In the genomic region with DNA sequence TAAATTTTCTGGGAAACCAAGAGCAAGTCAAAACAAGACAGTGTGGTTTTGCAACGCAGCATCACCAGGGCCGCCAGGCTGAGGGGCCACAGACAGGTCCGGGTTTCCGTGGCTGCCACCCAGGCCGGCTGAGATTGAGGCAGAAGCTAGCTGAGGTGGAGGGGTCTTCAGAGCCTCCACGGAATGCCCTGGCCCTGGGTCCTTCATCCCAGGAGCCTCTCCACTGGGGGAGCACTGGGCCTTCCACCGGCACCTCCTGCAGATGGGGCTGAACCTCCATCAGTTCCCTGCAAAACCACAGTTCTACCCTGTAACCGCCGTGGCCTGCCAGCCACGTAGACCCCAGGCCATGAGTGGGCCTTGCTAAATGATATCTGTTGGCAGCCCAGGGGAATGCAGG, we compare ENCODE assay signal across 26 cellular contexts.
A peak's percentile ranks its signal among the peaks of the same experiment; 100 is the strongest.
DNase-seq lines count a peak whose midpoint lies in the region; ATAC-seq, FAIRE-seq and TF ChIP-seq lines count a peak whose summit lies in the region.
"Had no signal": no experiment of that assay in that cellular context is flagged by ENCODE, and none has a peak within 500 bp of the region (broad histone marks: within the 10 kb centered on the region; RNA-seq: fewer than 3 reads in every experiment).

No MANE protein-coding gene starts in this region.

- in situ Hi-C loops in GM12878 (cut with MboI): no loop called here

- no peak overlapping the region for H3K27ac ChIP-seq in GM12878 (ENCODE audit: control insufficient read depth, insufficient read depth)
- H3K27ac ChIP-seq: left lung, Peyer's patch, prostate gland, sigmoid colon, thyroid gland had no signal

- no peaks in the 10 kb centered on the region for H3K36me3 ChIP-seq in GM12878 (ENCODE audit: control insufficient read depth in 2 of 2, insufficient read depth in 2 of 2, low read length in 1 of 2)
- H3K36me3 ChIP-seq: left lung, Peyer's patch, prostate gland, sigmoid colon, thyroid gland had no signal

- no peak for TF ChIP-seq EP300 in GM12878 (IDR thresholded peaks at IDR 0.05; ENCODE audit: borderline replicate concordance in 1 of 2, control insufficient read depth in 1 of 2, low read depth in 2 of 2, low read length in 2 of 2)

- no peaks in the 10 kb centered on the region; the same call in 2 of the 3 replicates for H3K9me3 ChIP-seq in GM12878 (replicated peaks; ENCODE audit: control insufficient read depth, insufficient read depth, low read length)
- H3K9me3 ChIP-seq: Peyer's patch, prostate gland, sigmoid colon, thyroid gland had no signal

- peaks cover 9% of the 10 kb centered on the region for H3K27me3 Mint-ChIP-seq in activated T-cell treated with anti-CD3 and anti-CD28 coated beads, Interleukin-2, amount 50 U/mL, for 24 hours
- H3K27me3 Mint-ChIP-seq: B cell, IgD-negative memory B cell had no signal

- CTCF ChIA-PET in GM12878 (lab: Yijun Ruan, JAX): no interaction called here

- H3K9ac ChIP-seq in GM12878 (ENCODE audit: control insufficient read depth, insufficient read depth, low read length): no peak overlapping the region

- no peak for TF ChIP-seq POLR2A in GM12878 (IDR thresholded peaks at IDR 0.05; ENCODE audit: low read depth, low read length)

- WGBS in GM12878 (ENCODE audit: insufficient coverage, insufficient replicate concordance, low lambda C conversion rate, missing lambda C conversion rate): 19% methylated on average over 10 of the region's 10 CpGs

- intact Hi-C loops in GM12878 (cut with micrococcal nuclease; ENCODE audit: unreplicated experiment): no loop called here

- peak; percentile 40 to 52 for DNase-seq in activated T-cell treated with anti-CD3 and anti-CD28 coated beads, Interleukin-2, amount 50 U/mL, for 48 hours
- no peak for DNase-seq in activated T-cell treated with anti-CD3 and anti-CD28 coated beads, Interleukin-2, amount 50 U/mL, for 24 hours
- peak; percentile 12 for DNase-seq in GM18507 (ENCODE audit: extremely low spot score, insufficient read length, low read depth)
- DNase-seq in GM12878 (ENCODE audit: low read depth, low spot score): no peak
- DNase-seq in stimulated activated CD8-positive, alpha-beta memory T cell treated with anti-CD3 and anti-CD28 coated beads, Interleukin-4, amount 100 ng/mL, for 48 hours: peak; percentile 37
- DNase-seq in NCI-H2196 (lab: John Stamatoyannopoulos, UW; ENCODE audit: unreplicated experiment): no peak
- DNase-seq in effector CD8-positive, alpha-beta T cell (lab: John Stamatoyannopoulos, UW): no peak
- DNase-seq: activated CD4-positive, CD25-positive, alpha-beta regulatory T cell; CD8-positive, alpha-beta memory T cell; dermis blood vessel endothelial cell; DMS 273 treated with DMSO at 0.1 percent for 48 hours; left lung; mesendoderm; NCI-H1105; NCI-H2029; NCI-H2227 treated with DMSO at 0.1 percent for 48 hours; NCI-H526 treated with DMSO at 0.1 percent for 48 hours; Peyer's patch; sigmoid colon; thyroid gland had no signal

- POLR2A ChIA-PET in GM12878 (lab: Charles Lee): interaction anchor here (0.7 kb wide), 1 partner anchor 8 kb away, joined by 4 read pairs; no protein-coding TSS in a partner anchor

- ATAC-seq in GM12878: no peak; the same call in 2 of the 3 replicates
- ATAC-seq in SK-N-SH treated with all-trans-retinoic acid at 6 μM for 48 hours: no peak
- ATAC-seq: left lung had no signal

- H3K36me3 Mint-ChIP-seq in activated T-cell treated with anti-CD3 and anti-CD28 coated beads, Interleukin-2, amount 50 U/mL, for 24 hours (ENCODE audit: low read depth): no peaks in the 10 kb centered on the region
- H3K36me3 Mint-ChIP-seq: CD8-positive, alpha-beta memory T cell had no signal

- no peak overlapping the region for H2AFZ ChIP-seq in GM12878 (ENCODE audit: control insufficient read depth, low read depth, low read length)

- H3K4me1 ChIP-seq in GM12878 (ENCODE audit: control insufficient read depth, insufficient read depth, low read length): no peaks in the 10 kb centered on the region
- H3K4me1 ChIP-seq: left lung, Peyer's patch, prostate gland, sigmoid colon, thyroid gland had no signal

- RAD21 ChIA-PET in GM12878 (lab: Charles Lee; ENCODE audit: unreplicated experiment): no interaction called here

- no peaks in the 10 kb centered on the region for H4K20me1 ChIP-seq in GM12878 (ENCODE audit: control insufficient read depth, insufficient read depth)

- H3K79me2 ChIP-seq in GM12878 (ENCODE audit: control insufficient read depth, insufficient read depth, low read length): no peaks in the 10 kb centered on the region

- no peak overlapping the region for H3K4me3 ChIP-seq in GM12878
- H3K4me3 ChIP-seq: left lung, Peyer's patch, prostate gland, sigmoid colon, thyroid gland had no signal

- BruUV-seq in GM12878 (replicated peaks; lab: Mats Ljungman, UMichigan): no TSS peak

- FAIRE-seq in GM18507 (lab: Jason Lieb, UNC) (no peak), GM12878 (lab: Jason Lieb, UNC) (no peak)
- FAIRE-seq: H54 had no signal

- no peaks in the 10 kb centered on the region; a peak in 1 of 4 replicates for H3K27me3 ChIP-seq in GM12878 (replicated peaks in 1 of 2; ENCODE audit: control insufficient read depth in 2 of 2, insufficient read depth in 2 of 2, low read length in 1 of 2)
- H3K27me3 ChIP-seq: left lung, Peyer's patch, sigmoid colon, thyroid gland had no signal

- H3K4me3 Mint-ChIP-seq in activated T-cell treated with anti-CD3 and anti-CD28 coated beads, Interleukin-2, amount 50 U/mL, for 24 hours: no peak overlapping the region
- H3K4me3 Mint-ChIP-seq: B cell; CD8-positive, alpha-beta memory T cell; IgD-negative memory B cell; stimulated activated naive CD8-positive, alpha-beta T cell treated with anti-CD3 and anti-CD28 coated beads, Interleukin-15, Interleukin-2, amounts not matched to agents 100 ng/mL and 50 ng/mL, for 24 hours had no signal

- H3K27ac Mint-ChIP-seq in activated T-cell treated with anti-CD3 and anti-CD28 coated beads, Interleukin-2, amount 50 U/mL, for 24 hours: no peak overlapping the region
- H3K27ac Mint-ChIP-seq: CD8-positive, alpha-beta memory T cell; IgD-negative memory B cell; stimulated activated naive CD8-positive, alpha-beta T cell treated with anti-CD3 and anti-CD28 coated beads, Interleukin-15, Interleukin-2, amounts not matched to agents 100 ng/mL and 50 ng/mL, for 24 hours had no signal

- no peaks in the 10 kb centered on the region for H3K9me3 Mint-ChIP-seq in activated T-cell treated with anti-CD3 and anti-CD28 coated beads, Interleukin-2, amount 50 U/mL, for 24 hours
- H3K9me3 Mint-ChIP-seq: CD8-positive, alpha-beta memory T cell had no signal

- peaks cover 7% of the 10 kb centered on the region for H3K4me1 Mint-ChIP-seq in activated T-cell treated with anti-CD3 and anti-CD28 coated beads, Interleukin-2, amount 50 U/mL, for 24 hours (ENCODE audit: low read depth)
- H3K4me1 Mint-ChIP-seq: B cell had no signal

- TF ChIP-seq RAD21 in GM12878 (IDR thresholded peaks at IDR 0.05; ENCODE audit: insufficient read depth, low read depth, low read length): 0 out of 2 replicates have a peak, but pooled peaks have one; percentile 16

- H3K4me2 ChIP-seq in GM12878 (ENCODE audit: control insufficient read depth, insufficient read depth): no peak overlapping the region

- SMC1A ChIA-PET in GM12878 (lab: Charles Lee; ENCODE audit: uncharacterized antibody, unreplicated experiment): interaction anchor here (2.0 kb wide), 1 partner anchor 159 kb away, joined by 5 read pairs; no protein-coding TSS in a partner anchor

- TF ChIP-seq CTCF in GM12878 (IDR thresholded peaks at IDR 0.05 in 2 of 3, conservative IDR thresholded peaks at IDR 0.05 in 1 of 3; ENCODE audit: control insufficient read depth in 2 of 3, extremely low read depth in 1 of 3, insufficient read depth in 1 of 3, low read depth in 3 of 3, low read length in 3 of 3): peak in 1 of 3 experiments; percentile 24; a peak in 2 of 6 replicates

TF ChIP-seq in GM12878, 131 proteins besides CTCF, POLR2A, EP300 and RAD21:
- TF ChIP-seq DPF2 (IDR thresholded peaks at IDR 0.05): no peak
- TF ChIP-seq SMC3 (IDR thresholded peaks at IDR 0.05; ENCODE audit: borderline replicate concordance, low read length): peak; percentile 8; the same call in 1 of the 2 replicates

TF ChIP-seq in SK-N-SH treated with all-trans-retinoic acid at 6 μM for 48 hours, 23 proteins besides CTCF, POLR2A, EP300 and RAD21 (continues in another document):
- TF ChIP-seq, protein P1, sequence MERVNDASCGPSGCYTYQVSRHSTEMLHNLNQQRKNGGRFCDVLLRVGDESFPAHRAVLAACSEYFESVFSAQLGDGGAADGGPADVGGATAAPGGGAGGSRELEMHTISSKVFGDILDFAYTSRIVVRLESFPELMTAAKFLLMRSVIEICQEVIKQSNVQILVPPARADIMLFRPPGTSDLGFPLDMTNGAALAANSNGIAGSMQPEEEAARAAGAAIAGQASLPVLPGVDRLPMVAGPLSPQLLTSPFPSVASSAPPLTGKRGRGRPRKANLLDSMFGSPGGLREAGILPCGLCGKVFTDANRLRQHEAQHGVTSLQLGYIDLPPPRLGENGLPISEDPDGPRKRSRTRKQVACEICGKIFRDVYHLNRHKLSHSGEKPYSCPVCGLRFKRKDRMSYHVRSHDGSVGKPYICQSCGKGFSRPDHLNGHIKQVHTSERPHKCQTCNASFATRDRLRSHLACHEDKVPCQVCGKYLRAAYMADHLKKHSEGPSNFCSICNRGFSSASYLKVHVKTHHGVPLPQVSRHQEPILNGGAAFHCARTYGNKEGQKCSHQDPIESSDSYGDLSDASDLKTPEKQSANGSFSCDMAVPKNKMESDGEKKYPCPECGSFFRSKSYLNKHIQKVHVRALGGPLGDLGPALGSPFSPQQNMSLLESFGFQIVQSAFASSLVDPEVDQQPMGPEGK (CRISPR knock-in tag; IDR thresholded peaks at IDR 0.05; ENCODE audit: borderline replicate concordance): no peak
- TF ChIP-seq ZNF8 (CRISPR knock-in tag; IDR thresholded peaks at IDR 0.05): no peak
- TF ChIP-seq, protein P2, sequence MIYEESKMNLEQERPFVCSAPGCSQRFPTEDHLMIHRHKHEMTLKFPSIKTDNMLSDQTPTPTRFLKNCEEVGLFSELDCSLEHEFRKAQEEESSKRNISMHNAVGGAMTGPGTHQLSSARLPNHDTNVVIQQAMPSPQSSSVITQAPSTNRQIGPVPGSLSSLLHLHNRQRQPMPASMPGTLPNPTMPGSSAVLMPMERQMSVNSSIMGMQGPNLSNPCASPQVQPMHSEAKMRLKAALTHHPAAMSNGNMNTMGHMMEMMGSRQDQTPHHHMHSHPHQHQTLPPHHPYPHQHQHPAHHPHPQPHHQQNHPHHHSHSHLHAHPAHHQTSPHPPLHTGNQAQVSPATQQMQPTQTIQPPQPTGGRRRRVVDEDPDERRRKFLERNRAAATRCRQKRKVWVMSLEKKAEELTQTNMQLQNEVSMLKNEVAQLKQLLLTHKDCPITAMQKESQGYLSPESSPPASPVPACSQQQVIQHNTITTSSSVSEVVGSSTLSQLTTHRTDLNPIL (CRISPR knock-in tag; IDR thresholded peaks at IDR 0.05; ENCODE audit: low read depth): no peak
- TF ChIP-seq CSDC2 (CRISPR knock-in tag; IDR thresholded peaks at IDR 0.05): no peak
- no peak for TF ChIP-seq ZFP30 (CRISPR knock-in tag; IDR thresholded peaks at IDR 0.05)
- no peak for TF ChIP-seq GLIS3 (CRISPR knock-in tag; IDR thresholded peaks at IDR 0.05)
- TF ChIP-seq ZC3H10 (CRISPR knock-in tag; IDR thresholded peaks at IDR 0.05): no peak

Comparison
In these comparisons a context has a peak if more than half of its experiments do, and no peak if none do; other contexts are left out.
1. DNase-seq: peak in activated T-cell treated with anti-CD3 and anti-CD28 coated beads, Interleukin-2, amount 50 U/mL, for 48 hours (2 of 2), GM18507 (single experiment) and stimulated activated CD8-positive, alpha-beta memory T cell treated with anti-CD3 and anti-CD28 coated beads, Interleukin-4, amount 100 ng/mL, for 48 hours (single experiment); none in activated T-cell treated with anti-CD3 and anti-CD28 coated beads, Interleukin-2, amount 50 U/mL, for 24 hours (single experiment), GM12878 (single experiment), NCI-H2196 (single experiment) and effector CD8-positive, alpha-beta T cell (single experiment).